Comparison of ENCODE assay signal across 1 cellular context in genomic region chr20:59955131-59955796, GRCh38.
TF ChIP-seq lines count a peak whose summit lies in the region.

No MANE protein-coding gene starts in this region.

TF ChIP-seq in GM12878, 131 proteins besides CTCF, POLR2A, EP300 and RAD21:
- TF ChIP-seq GABPA (IDR thresholded peaks at IDR 0.05; ENCODE audit: low read depth) (no peak), CBFB (IDR thresholded peaks at IDR 0.05; ENCODE audit: low read depth) (no peak), SPI1 (IDR thresholded peaks at IDR 0.05; ENCODE audit: borderline replicate concordance, insufficient read depth, low read depth, low read length) (no peak), ETV6 (conservative IDR thresholded peaks at IDR 0.05 in 1 of 2, IDR thresholded peaks at IDR 0.05 in 1 of 2; ENCODE audit: borderline replicate concordance in 1 of 2, low read depth in 1 of 2) (no peak)
